14 cellular contexts compared by ENCODE assay signal in the genomic region with DNA sequence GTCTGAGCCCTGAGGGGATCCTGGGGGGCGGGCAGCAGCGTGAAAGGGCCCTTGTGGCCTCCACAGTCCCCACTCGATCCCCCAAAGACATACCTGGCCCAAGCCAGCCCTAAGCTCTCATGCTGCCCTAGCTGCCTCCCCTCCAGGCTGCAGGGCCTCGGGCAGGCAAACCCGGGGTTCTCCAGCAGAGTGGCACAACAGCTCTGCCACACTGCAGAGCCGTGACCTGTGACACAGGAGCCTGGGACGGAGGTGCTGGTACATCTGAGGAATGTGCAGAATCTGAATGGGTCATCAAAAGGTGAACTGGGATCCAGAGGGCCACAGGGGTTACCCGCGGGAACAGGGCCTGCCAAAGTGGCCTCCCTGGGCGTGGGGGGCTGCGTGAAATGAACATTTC.
DNase-seq lines count a peak whose midpoint lies in the region; ATAC-seq and TF ChIP-seq lines count a peak whose summit lies in the region.
"Had no signal": no experiment of that assay in that cellular context is flagged by ENCODE, and none has a peak within 500 bp of the region (broad histone marks: within the 10 kb centered on the region; RNA-seq: fewer than 3 reads in every experiment).

No MANE protein-coding gene starts in this region.

- no peak overlapping the region for H3K4me3 Mint-ChIP-seq in endodermal cell
- H3K4me3 Mint-ChIP-seq: CD8-positive, alpha-beta memory T cell; H9 had no signal

- no peak overlapping the region for H2BK20ac ChIP-seq in IMR-90 (ENCODE audit: low read depth, low read length)

- TF ChIP-seq RAD21 in IMR-90 (IDR thresholded peaks at IDR 0.05; ENCODE audit: low read length): no peak

- H3K4me1 Mint-ChIP-seq in endodermal cell: peaks cover 23% of the 10 kb centered on the region
- H3K4me1 Mint-ChIP-seq: CD8-positive, alpha-beta memory T cell had no signal

- peaks cover 52% of the 10 kb centered on the region for H3K27me3 Mint-ChIP-seq in endodermal cell (ENCODE audit: insufficient read depth)
- H3K27me3 Mint-ChIP-seq: CD8-positive, alpha-beta memory T cell had no signal

- in situ Hi-C loops in IMR-90 (cut with MboI; ENCODE audit: low sequenced_read_pairs): no loop called here

- no peak overlapping the region for H2BK15ac ChIP-seq in IMR-90 (ENCODE audit: low read depth, low read length)
- peak overlapping the region; percentile 94 for H2BK15ac ChIP-seq in neuronal stem cell (ENCODE audit: low read length)

- BruUV-seq in IMR-90 (replicated peaks; lab: Mats Ljungman, UMichigan): no TSS peak

- CTCF ChIA-PET in IMR-90 (lab: Yijun Ruan, JAX): no interaction called here

- no peak for TF ChIP-seq CTCF in IMR-90 (conservative IDR thresholded peaks at IDR 0.05; ENCODE audit: low read depth, low read length)
- TF ChIP-seq CTCF in endodermal cell (conservative IDR thresholded peaks at IDR 0.05): no peak

- no peaks in the 10 kb centered on the region; the same call in 1 of the 2 replicates for H3K9me1 ChIP-seq in IMR-90 (ENCODE audit: insufficient read depth, low read length)

- 80% methylated on average over 1 of the region's 11 CpGs; no CpG with 5 or more reads in 1 of the 2 experiments for WGBS in IMR-90 (ENCODE audit: extremely low coverage in 2 of 2, insufficient read length in 1 of 2), 2 experiments
- WGBS in endodermal cell (ENCODE audit: insufficient coverage in 1 of 2, insufficient read length in 1 of 2), 2 experiments: 92 to 93% methylated on average over 6 to 11 of the region's 11 CpGs
- no CpG with 5 or more reads among the region's 11 CpGs for WGBS in neuronal stem cell (ENCODE audit: extremely low coverage in 2 of 2, insufficient read length in 2 of 2, insufficient replicate concordance in 1 of 2), 2 donors

- H3K9ac ChIP-seq in BLaER1: no peak overlapping the region
- no peak overlapping the region for H3K9ac ChIP-seq in IMR-90 (ENCODE audit: low read depth, low read length)
- H3K9ac ChIP-seq in endodermal cell (ENCODE audit: extremely low read depth, low read length, poor library complexity, severe bottlenecking): no peak overlapping the region
- no peak overlapping the region for H3K9ac ChIP-seq in neuronal stem cell (ENCODE audit: low read depth, low read length, poor library complexity)

- no peak for DNase-seq in IMR-90
- DNase-seq in endodermal cell: peak; percentile 58
- no peak for DNase-seq in neuronal stem cell (ENCODE audit: low spot score)
- DNase-seq in activated gamma-delta T cell treated with Interleukin-2 at 50 U/mL for 16 hours: no peak
- no peak for DNase-seq in UCSD-AML1 (lab: John Stamatoyannopoulos, UW; ENCODE audit: unreplicated experiment)
- no peak for DNase-seq in posterior vena cava (ENCODE audit: low spot score)
- DNase-seq: CD8-positive, alpha-beta memory T cell; DMS53; GF-D8; H9 had no signal

- no peak for ATAC-seq in IMR-90 (ENCODE audit: low read depth)
- ATAC-seq in GM21737 (IDR thresholded peaks at IDR 0.05; ENCODE audit: unreplicated experiment): no peak

- H3K56ac ChIP-seq in IMR-90 (ENCODE audit: extremely low read depth, insufficient read depth, low read length): no peak overlapping the region

- H3K14ac ChIP-seq in IMR-90 (replicated peaks; ENCODE audit: low read depth, low read length): no peak overlapping the region
- peak overlapping the region; percentile 89 for H3K14ac ChIP-seq in neuronal stem cell (ENCODE audit: low read length)

- H2AFZ ChIP-seq in IMR-90 (replicated peaks; ENCODE audit: low read length, poor library complexity) (peak overlapping the region; percentile 10), neuronal stem cell (ENCODE audit: low read length) (no peak overlapping the region)

- no peak overlapping the region for H2BK5ac ChIP-seq in IMR-90 (ENCODE audit: low read depth, low read length, poor library complexity, severe bottlenecking)
- peak overlapping the region; percentile 56 for H2BK5ac ChIP-seq in neuronal stem cell (ENCODE audit: low read length)

- H3K4me3 ChIP-seq in BLaER1 (no peak overlapping the region), IMR-90 (ENCODE audit: insufficient read depth, low read depth, low read length) (no peak overlapping the region), endodermal cell (ENCODE audit: low read length) (no peak overlapping the region), neuronal stem cell (ENCODE audit: low read length in 2 of 2) (no peak overlapping the region)

- no peak overlapping the region for H3K27ac Mint-ChIP-seq in endodermal cell

- H3K27ac ChIP-seq in BLaER1 (no peak overlapping the region), IMR-90 (ENCODE audit: insufficient read depth, low read length) (no peak overlapping the region), endodermal cell (ENCODE audit: low read depth, low read length) (no peak overlapping the region), neuronal stem cell (replicated peaks; ENCODE audit: low read length) (no peak overlapping the region)
- H3K27ac ChIP-seq: 22Rv1, HL-60 had no signal

- H3K4ac ChIP-seq in IMR-90 (ENCODE audit: low read depth, low read length): no peak overlapping the region
- peak overlapping the region; percentile 30 for H3K4ac ChIP-seq in neuronal stem cell (ENCODE audit: low read length)

- H3K36me3 ChIP-seq in BLaER1 (no peaks in the 10 kb centered on the region), IMR-90 (ENCODE audit: control insufficient read depth, insufficient read depth, low read length) (no peaks in the 10 kb centered on the region), endodermal cell (ENCODE audit: control insufficient read depth, insufficient read depth, low read length) (no peaks in the 10 kb centered on the region), neuronal stem cell (replicated peaks in 1 of 2; ENCODE audit: control insufficient read depth in 2 of 2, insufficient read depth in 2 of 2, low read length in 2 of 2) (no peaks in the 10 kb centered on the region)

- H3K79me1 ChIP-seq in IMR-90 (ENCODE audit: low read depth in 1 of 2, low read length in 2 of 2) (no peaks in the 10 kb centered on the region), neuronal stem cell (ENCODE audit: low read depth, low read length) (no peaks in the 10 kb centered on the region)

- H3K27me3 ChIP-seq in BLaER1 (no peaks in the 10 kb centered on the region), IMR-90 (ENCODE audit: control insufficient read depth, insufficient read depth, low read length) (peaks cover 13% of the 10 kb centered on the region; the same call in 1 of the 2 replicates), endodermal cell (ENCODE audit: control insufficient read depth, insufficient read depth, low read length, poor library complexity, severe bottlenecking) (peaks cover 64% of the 10 kb centered on the region), neuronal stem cell (ENCODE audit: control insufficient read depth in 3 of 3, insufficient read depth in 3 of 3, low read depth in 1 of 3, low read length in 3 of 3) (peaks cover 0 to 71% (median 0%) of the 10 kb centered on the region in 3 experiments)

- H3K18ac ChIP-seq in IMR-90 (ENCODE audit: low read depth, low read length) (no peak overlapping the region), neuronal stem cell (ENCODE audit: low read length) (peak overlapping the region; percentile 89)

- H2BK120ac ChIP-seq in IMR-90 (ENCODE audit: low read depth, low read length) (no peak overlapping the region), neuronal stem cell (ENCODE audit: low read depth, low read length) (peak overlapping the region; percentile 24)

- intact Hi-C loops in IMR-90 (cut with micrococcal nuclease) (no loop called here), posterior vena cava (cut with DNase I) (no loop called here)

- H3K23ac ChIP-seq in IMR-90 (ENCODE audit: low read depth, low read length) (no peak overlapping the region), neuronal stem cell (ENCODE audit: low read depth, low read length, poor library complexity) (no peak overlapping the region)

- H2AK5ac ChIP-seq in IMR-90 (ENCODE audit: low read depth, low read length) (no peak overlapping the region), neuronal stem cell (ENCODE audit: low read depth, low read length) (peak overlapping the region; percentile 85)

- peak overlapping the region; percentile 32 for H2BK12ac ChIP-seq in neuronal stem cell (ENCODE audit: low read length)

- dilution Hi-C loops in IMR-90 (cut with HindIII; ENCODE audit: low sequenced_read_pairs, unreplicated experiment): no loop called here

- no peak for TF ChIP-seq POLR2A in IMR-90 (IDR thresholded peaks at IDR 0.05; ENCODE audit: low read depth, low read length)

- H4K5ac ChIP-seq in IMR-90 (ENCODE audit: low read depth, low read length): no peak overlapping the region

- H3K4me2 ChIP-seq in BLaER1 (peak overlapping the region; percentile 3; the same call in 1 of the 2 replicates), IMR-90 (ENCODE audit: low read depth, low read length) (no peak overlapping the region), neuronal stem cell (ENCODE audit: insufficient read depth, low read length, poor library complexity, severe bottlenecking) (no peak overlapping the region)

- H3K9me3 Mint-ChIP-seq in endodermal cell: no peaks in the 10 kb centered on the region
- H3K9me3 Mint-ChIP-seq: CD8-positive, alpha-beta memory T cell had no signal

- POLR2A ChIA-PET in IMR-90 (lab: Charles Lee; ENCODE audit: unreplicated experiment): no interaction called here

- no peaks in the 10 kb centered on the region for H3K36me3 Mint-ChIP-seq in endodermal cell (ENCODE audit: low read depth)
- H3K36me3 Mint-ChIP-seq: CD8-positive, alpha-beta memory T cell had no signal

- H4K20me1 ChIP-seq in BLaER1 (no peaks in the 10 kb centered on the region), IMR-90 (ENCODE audit: insufficient read depth, low read length) (no peaks in the 10 kb centered on the region)

- H3K4me1 ChIP-seq in BLaER1: peaks cover 17% of the 10 kb centered on the region
- peaks cover 3% of the 10 kb centered on the region; the same call in 1 of the 2 replicates for H3K4me1 ChIP-seq in IMR-90 (ENCODE audit: control insufficient read depth, insufficient read depth, low read length)
- peaks cover 2% of the 10 kb centered on the region for H3K4me1 ChIP-seq in endodermal cell (ENCODE audit: control insufficient read depth, insufficient read depth, low read length)
- peaks cover 30 to 37% of the 10 kb centered on the region in 2 donors for H3K4me1 ChIP-seq in neuronal stem cell (ENCODE audit: control insufficient read depth in 2 of 2, insufficient read depth in 1 of 2, low read depth in 1 of 2, low read length in 2 of 2)

- H4K91ac ChIP-seq in IMR-90 (ENCODE audit: insufficient read depth, low read depth, low read length): no peak overlapping the region
- H4K91ac ChIP-seq in neuronal stem cell (ENCODE audit: low read depth, low read length, poor library complexity): no peak overlapping the region

- H4K8ac ChIP-seq in IMR-90 (ENCODE audit: low read depth in 2 of 2, low read length in 2 of 2): no peak overlapping the region
- no peak overlapping the region for H4K8ac ChIP-seq in neuronal stem cell (ENCODE audit: low read depth, low read length)

- no peaks in the 10 kb centered on the region for H3K9me3 ChIP-seq in BLaER1
- H3K9me3 ChIP-seq in IMR-90 (ENCODE audit: control insufficient read depth, insufficient read depth, low read length): no peaks in the 10 kb centered on the region
- H3K9me3 ChIP-seq in endodermal cell (ENCODE audit: control insufficient read depth, low read length): no peaks in the 10 kb centered on the region
- H3K9me3 ChIP-seq in neuronal stem cell (replicated peaks in 1 of 2; ENCODE audit: control insufficient read depth in 2 of 2, insufficient read depth in 1 of 2, low read depth in 1 of 2, low read length in 2 of 2): peaks cover 0 to 2% of the 10 kb centered on the region in 2 donors

- H2AK9ac ChIP-seq in IMR-90 (replicated peaks; ENCODE audit: low read depth, low read length, poor library complexity): peak overlapping the region; percentile 53
